19 cellular contexts compared by ENCODE assay signal in the genomic region with DNA sequence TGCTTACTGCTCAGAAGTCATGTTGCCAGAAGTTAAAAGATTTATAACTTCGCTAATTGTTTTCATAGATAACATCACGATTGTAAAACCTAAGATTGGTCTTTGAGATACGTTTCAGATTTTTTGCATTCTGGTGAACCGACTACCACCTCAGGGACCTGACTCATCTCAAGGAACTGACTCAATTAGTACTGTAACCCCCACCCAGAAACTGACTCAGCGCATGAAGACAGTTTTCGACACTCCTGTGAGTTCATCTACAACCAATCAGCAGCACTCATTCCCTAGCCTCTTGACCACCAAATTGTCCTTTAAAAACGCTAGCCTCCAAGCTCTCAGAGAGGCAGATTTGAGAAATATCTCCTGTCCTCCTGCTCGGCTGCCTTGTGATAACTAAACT.
A peak's percentile ranks its signal among the peaks of the same experiment; 100 is the strongest.
DNase-seq lines count a peak whose midpoint lies in the region; ATAC-seq and TF ChIP-seq lines count a peak whose summit lies in the region.
"Had no signal": no experiment of that assay in that cellular context is flagged by ENCODE, and none has a peak within 500 bp of the region (broad histone marks: within the 10 kb centered on the region; RNA-seq: fewer than 3 reads in every experiment).

No MANE protein-coding gene starts in this region.

- no peak overlapping the region for H3K4me3 ChIP-seq in SJCRH30
- H3K4me3 ChIP-seq: PC-9, sigmoid colon, vagina had no signal

- ATAC-seq in HG02938 (IDR thresholded peaks at IDR 0.05; ENCODE audit: unreplicated experiment), result no peak
- ATAC-seq: foreskin keratinocyte; stimulated activated naive B cell treated with anti-CD40 and anti-IgM and Interleukin-4, amounts not matched to agents 10 μg/mL and 1 μg/mL and 100 μg/mL, for 72 hours had no signal

- H3K9me3 Mint-ChIP-seq in activated naive CD8-positive, alpha-beta T cell (ENCODE audit: low read depth), result peaks cover 10% of the 10 kb centered on the region

- peaks cover 11% of the 10 kb centered on the region for H3K4me1 ChIP-seq in SJCRH30
- H3K4me1 ChIP-seq: foreskin keratinocyte, sigmoid colon, vagina had no signal

- peak overlapping the region; percentile 35 for H3K27ac Mint-ChIP-seq in activated naive CD8-positive, alpha-beta T cell
- H3K27ac Mint-ChIP-seq: activated CD8-positive, alpha-beta memory T cell treated with anti-CD3 and anti-CD28 coated beads, Interleukin-2, amount 10 ng/mL, durations not matched to agents 7 days and 5 days; CD4-positive, CD25-positive, alpha-beta regulatory T cell; IgD-negative memory B cell; stimulated activated naive B cell treated with anti-CD40 and anti-IgM and Interleukin-4, amounts not matched to agents 10 μg/mL and 1 μg/mL and 100 μg/mL, for 72 hours had no signal

- H3K4me1 Mint-ChIP-seq in activated naive CD8-positive, alpha-beta T cell (ENCODE audit: low read depth), result peaks cover 24% of the 10 kb centered on the region

- DNase-seq in activated T-cell treated with anti-CD3 and anti-CD28 coated beads for 24 hours (ENCODE audit: low read depth) (peak; percentile 24), RWPE1 (ENCODE audit: low spot score) (peak; percentile 4), SJCRH30 (no peak), DMS153 treated with DMSO at 0.1 percent for 48 hours (lab: John Stamatoyannopoulos, UW; ENCODE audit: unreplicated experiment) (no peak)
- no peak for DNase-seq in activated T-cell treated with anti-CD3 and anti-CD28 coated beads, Interleukin-2, amount 50 U/mL, for 1 hour
- DNase-seq in stimulated activated CD4-positive, alpha-beta T cell treated with anti-CD3 and anti-CD28 coated beads, Interleukin-4, amount 100 ng/mL, for 48 hours (ENCODE audit: low read depth in 2 of 2), result peak; percentile 36 to 53
- DNase-seq: activated CD8-positive, alpha-beta memory T cell treated with anti-CD3 and anti-CD28 coated beads, Interleukin-2, amount 10 ng/mL, durations not matched to agents 7 days and 5 days; anterior cingulate cortex; CD4-positive, CD25-positive, alpha-beta regulatory T cell; NCI-H1092 treated with DMSO at 0.1 percent for 48 hours; NCI-H69; PC-9; sigmoid colon; stimulated activated naive B cell treated with anti-CD40 and anti-IgM and Interleukin-4, amounts not matched to agents 10 μg/mL and 1 μg/mL and 100 μg/mL, for 72 hours had no signal

- peaks cover 6% of the 10 kb centered on the region; the same call in 1 of the 2 replicates for H3K9me3 ChIP-seq in SJCRH30 (replicated peaks)
- H3K9me3 ChIP-seq: sigmoid colon, vagina had no signal

- no peak overlapping the region for H3K27ac ChIP-seq in RWPE1
- H3K27ac ChIP-seq in SJCRH30, result no peak overlapping the region
- H3K27ac ChIP-seq: foreskin keratinocyte, PC-9, sigmoid colon, vagina had no signal

- POLR2A ChIA-PET in RWPE1 (lab: Yijun Ruan, JAX; ENCODE audit: low non-redundant PET), result no interaction called here

- no peak for TF ChIP-seq CTCF in RWPE1 (conservative IDR thresholded peaks at IDR 0.05; ENCODE audit: low read depth)

- H3K36me3 ChIP-seq in SJCRH30, result peaks cover 4% of the 10 kb centered on the region
- H3K36me3 ChIP-seq: sigmoid colon, vagina had no signal

- H3K36me3 Mint-ChIP-seq in activated naive CD8-positive, alpha-beta T cell, result peaks cover 27% of the 10 kb centered on the region

- H3K27me3 Mint-ChIP-seq in activated naive CD8-positive, alpha-beta T cell, result no peaks in the 10 kb centered on the region
- H3K27me3 Mint-ChIP-seq: CD4-positive, CD25-positive, alpha-beta regulatory T cell; IgD-negative memory B cell; stimulated activated naive B cell treated with anti-CD40 and anti-IgM and Interleukin-4, amounts not matched to agents 10 μg/mL and 1 μg/mL and 100 μg/mL, for 72 hours had no signal

- CTCF ChIA-PET in RWPE1 (lab: Yijun Ruan, JAX), result no interaction called here

- no peak overlapping the region for H3K4me3 Mint-ChIP-seq in activated naive CD8-positive, alpha-beta T cell
- H3K4me3 Mint-ChIP-seq: activated CD8-positive, alpha-beta memory T cell treated with anti-CD3 and anti-CD28 coated beads, Interleukin-2, amount 10 ng/mL, durations not matched to agents 7 days and 5 days; stimulated activated naive B cell treated with anti-CD40 and anti-IgM and Interleukin-4, amounts not matched to agents 10 μg/mL and 1 μg/mL and 100 μg/mL, for 72 hours had no signal

- H3K27me3 ChIP-seq in SJCRH30, result no peaks in the 10 kb centered on the region
- H3K27me3 ChIP-seq: foreskin keratinocyte, sigmoid colon, vagina had no signal

Comparison
In these comparisons a context has a peak if more than half of its experiments do, and no peak if none do; other contexts are left out.
1. DNase-seq: peak in activated T-cell treated with anti-CD3 and anti-CD28 coated beads for 24 hours (single experiment), RWPE1 (single experiment) and stimulated activated CD4-positive, alpha-beta T cell treated with anti-CD3 and anti-CD28 coated beads, Interleukin-4, amount 100 ng/mL, for 48 hours (2 of 2); none in activated T-cell treated with anti-CD3 and anti-CD28 coated beads, Interleukin-2, amount 50 U/mL, for 1 hour (single experiment), SJCRH30 (0 of 2) and DMS153 treated with DMSO at 0.1 percent for 48 hours (single experiment).